8 cellular contexts compared by ENCODE assay signal in genomic region chr17:42680331-42680808, GRCh38. TPM values are rescaled to one million over a fixed set of nuclear protein-coding genes. Genes with fewer than 3 reads are reported as not detected.
DNase-seq lines count a peak whose midpoint lies in the region; ATAC-seq lines count a peak whose summit lies in the region.

No MANE protein-coding gene starts in this region.

- H3K4me1 ChIP-seq in iPS-15b (ENCODE audit: control insufficient read depth, insufficient read depth, low read length): peaks cover 10% of the 10 kb centered on the region
- peaks cover 2 to 77% (median 72%) of the 10 kb centered on the region in 5 donors for H3K4me1 ChIP-seq in subcutaneous abdominal adipose tissue (ENCODE audit: control insufficient read depth in 5 of 5, insufficient read depth in 5 of 5, low read length in 5 of 5)

- no peak overlapping the region for H3K9ac ChIP-seq in iPS-15b (ENCODE audit: low read depth, low read length)
- peak overlapping the region in 3 of 5 donors; percentile 45 to 71 (median 58) for H3K9ac ChIP-seq in subcutaneous abdominal adipose tissue (ENCODE audit: low read length in 5 of 5)

- H3K9me3 ChIP-seq in iPS-15b (ENCODE audit: control insufficient read depth, insufficient read depth, low read length) (no peaks in the 10 kb centered on the region), subcutaneous abdominal adipose tissue (ENCODE audit: control insufficient read depth in 5 of 5, low read length in 5 of 5) (no peaks in the 10 kb centered on the region)

- H3K27me3 ChIP-seq in iPS-15b (ENCODE audit: control insufficient read depth, insufficient read depth, low read length) (peaks cover 46% of the 10 kb centered on the region), subcutaneous abdominal adipose tissue (ENCODE audit: control insufficient read depth in 5 of 5, insufficient read depth in 4 of 5, low read length in 5 of 5) (peaks cover 0 to 21% (median 12%) of the 10 kb centered on the region in 5 donors)

- peaks cover under 1% of the 10 kb centered on the region for H3K36me3 ChIP-seq in iPS-15b (ENCODE audit: control insufficient read depth, insufficient read depth, low read length)
- H3K36me3 ChIP-seq in subcutaneous abdominal adipose tissue (ENCODE audit: control insufficient read depth in 5 of 5, insufficient read depth in 5 of 5, low read length in 5 of 5): peaks cover 0 to 5% (median 0%) of the 10 kb centered on the region in 5 donors

- DNase-seq in NCI-H82 (lab: John Stamatoyannopoulos, UW) (peak; percentile 35), NCI-H82 treated with DMSO at 0.1 percent for 48 hours (lab: John Stamatoyannopoulos, UW; ENCODE audit: unreplicated experiment) (no peak), SK-N-DZ (ENCODE audit: low spot score) (peak; percentile 86), occipital lobe (lab: John Stamatoyannopoulos, UW) (no peak), middle frontal gyrus (ENCODE audit: extremely low spot score, low spot score) (no peak)

- peak overlapping the region; percentile 76 for H3K27ac ChIP-seq in subcutaneous abdominal adipose tissue (ENCODE audit: low read depth, low read length)

- peak overlapping the region; percentile 58 for H3K4me3 ChIP-seq in iPS-15b (ENCODE audit: low read depth, low read length)
- peak overlapping the region in 4 of 5 donors; percentile 54 to 70 (median 64) for H3K4me3 ChIP-seq in subcutaneous abdominal adipose tissue (ENCODE audit: low read depth in 1 of 5, low read length in 5 of 5)

- no peak for ATAC-seq in HG02973 (IDR thresholded peaks at IDR 0.05; ENCODE audit: unreplicated experiment)

RNA-seq across cellular contexts. Expression of gene CCR10, which starts 1.3 kb away (rescaled TPM):
- 35.0 and 43.0 TPM in 2 replicates for polyA plus RNA-seq in SK-N-DZ (2014; cell fraction: cytosol; rRNA removed)
- polyA plus RNA-seq in SK-N-DZ (2014; cell fraction: nucleus; rRNA removed): 23.4 and 33.9 TPM in 2 replicates
- total RNA-seq in occipital lobe: 0.47 TPM

RNA-seq across cellular contexts. Expression of gene CNTNAP1, which starts 2.0 kb away (rescaled TPM):
- 7.9 and 10.8 TPM in 2 replicates for polyA plus RNA-seq in SK-N-DZ (2014; cell fraction: cytosol; rRNA removed)
- polyA plus RNA-seq in SK-N-DZ (2014; cell fraction: nucleus; rRNA removed): 64.4 and 94.2 TPM in 2 replicates
- 7.5 TPM for total RNA-seq in occipital lobe

RNA-seq across cellular contexts. Expression of gene PLEKHH3, which starts 3.6 kb away (rescaled TPM):
- 23.6 and 40.7 TPM in 2 replicates for polyA plus RNA-seq in SK-N-DZ (2014; cell fraction: cytosol; rRNA removed)
- polyA plus RNA-seq in SK-N-DZ (2014; cell fraction: nucleus; rRNA removed): 63.4 and 64.3 TPM in 2 replicates
- total RNA-seq in occipital lobe: 2.8 TPM

RNA-seq across cellular contexts. Expression of gene TUBG2, which starts 21.3 kb away (rescaled TPM):
- polyA plus RNA-seq in SK-N-DZ (2014; cell fraction: cytosol; rRNA removed): 13.0 and 26.2 TPM in 2 replicates
- 47.1 and 58.4 TPM in 2 replicates for polyA plus RNA-seq in SK-N-DZ (2014; cell fraction: nucleus; rRNA removed)
- 9.4 TPM for total RNA-seq in occipital lobe

Comparison
In these comparisons a context has a peak if more than half of its experiments do, and no peak if none do; other contexts are left out.
1. DNase-seq: peak in NCI-H82 (single experiment) and SK-N-DZ (single experiment); none in NCI-H82 treated with DMSO at 0.1 percent for 48 hours (single experiment), occipital lobe (single experiment) and middle frontal gyrus (single experiment).